16 cellular contexts compared by ENCODE assay signal in genomic region chr2:96156011-96156820, GRCh38. TPM values are rescaled to one million over a fixed set of nuclear protein-coding genes. Genes with fewer than 3 reads are reported as not detected.
DNase-seq lines count a peak whose midpoint lies in the region; ATAC-seq, FAIRE-seq and TF ChIP-seq lines count a peak whose summit lies in the region.
"Had no signal": no experiment of that assay in that cellular context is flagged by ENCODE, and none has a peak within 500 bp of the region (broad histone marks: within the 10 kb centered on the region; RNA-seq: fewer than 3 reads in every experiment).

No MANE protein-coding gene starts in this region.

- DNase-seq in right lobe of liver (peak in 2 of 3 donors; percentile 10 to 16), HepG2 (ENCODE audit: low spot score) (no peak), chondrocyte (ENCODE audit: low spot score) (peak; percentile 48), GOT3 (lab: John Stamatoyannopoulos, UW) (no peak), left lung (no peak)
- peak; percentile 70 for DNase-seq in T-helper 2 cell treated with Interferon-gamma antibody and Interleukin-4, amounts not matched to agents 5 μg/mL and 100 μg/mL, for 36 hours (ENCODE audit: low spot score)
- DNase-seq in stimulated activated naive CD8-positive, alpha-beta T cell treated with anti-CD3 and anti-CD28 coated beads, Interleukin-15, Interleukin-2, amounts not matched to agents 100 U/mL and 50 U/mL, for 24 hours, result peak; percentile 75
- DNase-seq: effector CD8-positive, alpha-beta T cell; IMR-90; NCI-H2029 treated with DMSO at 0.1 percent for 48 hours; T-helper 9 cell; trophoblast cell had no signal

- H3K4me1 Mint-ChIP-seq in T-helper 2 cell treated with Interferon-gamma antibody and Interleukin-4, amounts not matched to agents 5 μg/mL and 100 μg/mL, for 36 hours (ENCODE audit: low read depth), result peaks cover 47% of the 10 kb centered on the region
- no peaks in the 10 kb centered on the region for H3K4me1 Mint-ChIP-seq in chondrocyte (ENCODE audit: low read depth)

- H3K36me3 ChIP-seq in right lobe of liver (no peaks in the 10 kb centered on the region), HepG2 (replicated peaks in 1 of 2; ENCODE audit: control insufficient read depth in 1 of 2, insufficient read depth in 2 of 2, low read length in 2 of 2) (no peaks in the 10 kb centered on the region), left lung (no peaks in the 10 kb centered on the region)
- H3K36me3 ChIP-seq: lower lobe of right lung, prostate gland had no signal

- H3K4me3 Mint-ChIP-seq in T-helper 2 cell treated with Interferon-gamma antibody and Interleukin-4, amounts not matched to agents 5 μg/mL and 100 μg/mL, for 36 hours, result peak overlapping the region; percentile 48
- H3K4me3 Mint-ChIP-seq in chondrocyte (ENCODE audit: unreplicated experiment), result no peak overlapping the region

- no peaks in the 10 kb centered on the region for H3K9me3 Mint-ChIP-seq in T-helper 2 cell treated with Interferon-gamma antibody and Interleukin-4, amounts not matched to agents 5 μg/mL and 100 μg/mL, for 36 hours
- H3K9me3 Mint-ChIP-seq in chondrocyte (ENCODE audit: low read depth), result peaks cover 4% of the 10 kb centered on the region

- no peaks in the 10 kb centered on the region for H3K79me2 ChIP-seq in HepG2 (ENCODE audit: insufficient read depth, low read length)

- no peak overlapping the region for H2AFZ ChIP-seq in HepG2 (ENCODE audit: low read length)

- H3K9me3 ChIP-seq in right lobe of liver (no peaks in the 10 kb centered on the region), HepG2 (ENCODE audit: low read length) (no peaks in the 10 kb centered on the region), left lung (no peaks in the 10 kb centered on the region)
- H3K9me3 ChIP-seq: lower lobe of right lung, prostate gland had no signal

- no peaks in the 10 kb centered on the region for H3K27me3 Mint-ChIP-seq in T-helper 2 cell treated with Interferon-gamma antibody and Interleukin-4, amounts not matched to agents 5 μg/mL and 100 μg/mL, for 36 hours (ENCODE audit: low read depth)
- H3K27me3 Mint-ChIP-seq in chondrocyte (ENCODE audit: low read depth), result peaks cover 8% of the 10 kb centered on the region

- H3K4me2 ChIP-seq in HepG2 (ENCODE audit: low read depth, low read length), result no peak overlapping the region

- FAIRE-seq in HepG2 (lab: Jason Lieb, UNC), result no peak
- FAIRE-seq: H1 had no signal

- H3K27ac ChIP-seq in right lobe of liver (no peak overlapping the region), HepG2 (ENCODE audit: extremely low read length, insufficient read depth, low read length) (no peak overlapping the region), left lung (no peak overlapping the region)
- H3K27ac ChIP-seq: lower lobe of right lung, prostate gland had no signal

- TF ChIP-seq RAD21 in HepG2 (CRISPR knock-in tag; IDR thresholded peaks at IDR 0.05), result no peak

- ATAC-seq in right lobe of liver (no peak), HepG2 (no peak), left lung (no peak), HG03460 (IDR thresholded peaks at IDR 0.05; ENCODE audit: unreplicated experiment) (no peak)
- ATAC-seq in stimulated activated naive CD8-positive, alpha-beta T cell treated with anti-CD3 and anti-CD28 coated beads, Interleukin-15, Interleukin-2, amounts not matched to agents 100 U/mL and 50 U/mL, for 24 hours, result peak; percentile 60
- ATAC-seq: lower lobe of right lung had no signal

- no peak overlapping the region for H3K9ac ChIP-seq in HepG2 (ENCODE audit: insufficient read depth, low read depth, low read length)

- peak overlapping the region; percentile 92 for H3K27ac Mint-ChIP-seq in T-helper 2 cell treated with Interferon-gamma antibody and Interleukin-4, amounts not matched to agents 5 μg/mL and 100 μg/mL, for 36 hours
- H3K27ac Mint-ChIP-seq in chondrocyte (ENCODE audit: unreplicated experiment), result no peak overlapping the region

- CTCF ChIA-PET in HepG2 (lab: Yijun Ruan, JAX; ENCODE audit: low intra/inter-chr PET ratio, low total read pairs), result no interaction called here

- BruUV-seq in HepG2 (replicated peaks; lab: Mats Ljungman, UMichigan), result no TSS peak

- 75% methylated on average over 7 of the region's 10 CpGs for WGBS in right lobe of liver (ENCODE audit: insufficient coverage, low coverage, low lambda C conversion rate, missing lambda C conversion rate)
- 34% methylated on average over 10 of the region's 10 CpGs for WGBS in HepG2 (ENCODE audit: low lambda C conversion rate)

- in situ Hi-C loops in HepG2 (cut with HindIII; ENCODE audit: extremely low pct_ligation_motif_present, low pct_unique_long_range_greater_than_20kb), result no loop called here

- peaks cover 1% of the 10 kb centered on the region for H3K36me3 Mint-ChIP-seq in T-helper 2 cell treated with Interferon-gamma antibody and Interleukin-4, amounts not matched to agents 5 μg/mL and 100 μg/mL, for 36 hours (ENCODE audit: low read depth)
- no peaks in the 10 kb centered on the region for H3K36me3 Mint-ChIP-seq in chondrocyte (ENCODE audit: low read depth)

- no peaks in the 10 kb centered on the region for H4K20me1 ChIP-seq in HepG2 (ENCODE audit: insufficient read depth, low read length)

- TF ChIP-seq POLR2A in right lobe of liver (IDR thresholded peaks at IDR 0.05), result no peak
- TF ChIP-seq POLR2A in HepG2 (IDR thresholded peaks at IDR 0.05; ENCODE audit: insufficient read depth in 1 of 2, low read depth in 2 of 2, low read length in 2 of 2), result no peak

- POLR2A ChIA-PET in HepG2 (lab: Yijun Ruan, JAX), result no interaction called here

- no peaks in the 10 kb centered on the region for H3K27me3 ChIP-seq in right lobe of liver
- H3K27me3 ChIP-seq in HepG2 (ENCODE audit: control insufficient read depth in 1 of 2, insufficient read depth in 2 of 2, low read length in 2 of 2), result peaks cover 15 to 70% of the 10 kb centered on the region in 2 experiments
- peaks cover 0 to 13% of the 10 kb centered on the region in 2 donors for H3K27me3 ChIP-seq in left lung

- H3K4me1 ChIP-seq in right lobe of liver (no peaks in the 10 kb centered on the region), HepG2 (ENCODE audit: insufficient read depth, low read length) (no peaks in the 10 kb centered on the region), left lung (peaks cover 0 to 8% of the 10 kb centered on the region in 2 donors)
- H3K4me1 ChIP-seq: lower lobe of right lung, prostate gland had no signal

- TF ChIP-seq EP300 in HepG2 (IDR thresholded peaks at IDR 0.05; ENCODE audit: low read depth in 2 of 2, low read length in 2 of 2) (no peak), HepG2 (CRISPR knock-in tag; IDR thresholded peaks at IDR 0.05; ENCODE audit: borderline replicate concordance) (no peak)

- TF ChIP-seq CTCF in right lobe of liver (IDR thresholded peaks at IDR 0.05) (no peak), HepG2 (CRISPR knock-in tag; IDR thresholded peaks at IDR 0.05) (no peak), chondrocyte (IDR thresholded peaks at IDR 0.05) (no peak), left lung (IDR thresholded peaks at IDR 0.05) (no peak)

- H3K4me3 ChIP-seq in right lobe of liver, result no peak overlapping the region
- H3K4me3 ChIP-seq in HepG2 (replicated peaks in 1 of 3; ENCODE audit: insufficient read depth in 1 of 3, low read depth in 2 of 3, low read length in 3 of 3), result no peak overlapping the region
- no peak overlapping the region for H3K4me3 ChIP-seq in left lung
- H3K4me3 ChIP-seq: lower lobe of right lung, prostate gland had no signal

- intact Hi-C loops in right lobe of liver (cut with DNase I), result loop anchor here in 1 of 2 donors (10.0 kb wide), 1 partner anchor 349 kb away; the partner anchor contains the start of gene NEURL3
- intact Hi-C loops in HepG2 (cut with micrococcal nuclease; ENCODE audit: unreplicated experiment), result no loop called here
- intact Hi-C loops in left lung (cut with DNase I), result no loop called here

RNA-seq across cellular contexts. Expression of gene DUSP2, which starts 11.0 kb away (rescaled TPM):
- total RNA-seq in right lobe of liver, result 1 to 10 TPM in 5 of 6 experiments, under 1 TPM in 1; 0.44 to 2.5 (median 1.2) TPM
- total RNA-seq in HepG2 (2016; rRNA removed; fragmentation: Illumina TruSeq; extraction: Trizol), result not detected in 2 replicates
- not detected in 2 replicates for total RNA-seq in HepG2 (2016; cell fraction: cytosol; rRNA removed; fragmentation: Illumina TruSeq; extraction: Trizol; ENCODE audit: low read depth)
- total RNA-seq in HepG2 (2016; cell fraction: insoluble cytoplasmic fraction; rRNA removed; fragmentation: Illumina TruSeq; extraction: Trizol), result not detected in 2 replicates
- not detected in 2 replicates for total RNA-seq in HepG2 (2016; cell fraction: membrane; rRNA removed; fragmentation: Illumina TruSeq; extraction: Trizol)
- total RNA-seq in HepG2 (2016; cell fraction: nucleus; rRNA removed; fragmentation: Illumina TruSeq; extraction: Trizol), result not detected in 2 replicates
- polyA plus RNA-seq in HepG2 (2011; rRNA removed), result not detected in 2 replicates
- 0.04 TPM in 1 of 2 replicates, not detected in the other for polyA plus RNA-seq in HepG2 (2011; cell fraction: cytosol; rRNA removed)
- 0.12 and 0.18 TPM in 2 replicates for polyA plus RNA-seq in HepG2 (2011; cell fraction: nucleus; rRNA removed)
- polyA plus RNA-seq in HepG2 (2012), result not detected in 2 replicates
- not detected in 2 replicates for polyA plus RNA-seq in HepG2 (2016; cell fraction: cytosol; fragmentation: Illumina TruSeq; extraction: Trizol; ENCODE audit: low read depth)
- polyA plus RNA-seq in HepG2 (2016; cell fraction: insoluble cytoplasmic fraction; fragmentation: Illumina TruSeq; extraction: Trizol; ENCODE audit: low read depth), result not detected in 2 replicates
- not detected in 2 replicates for polyA plus RNA-seq in HepG2 (2016; cell fraction: membrane; fragmentation: Illumina TruSeq; extraction: Trizol; ENCODE audit: low read depth)
- polyA plus RNA-seq in HepG2 (2016; cell fraction: nucleus; fragmentation: Illumina TruSeq; extraction: Trizol; ENCODE audit: insufficient read depth, low read depth), result not detected in 2 replicates
- polyA minus RNA-seq in HepG2 (2011; rRNA and poly(A)+ RNA removed; ENCODE audit: low replicate concordance), result 103 TPM in 1 of 2 replicates, not detected in the other
- 0.69 and 1.3 TPM in 2 replicates for polyA minus RNA-seq in HepG2 (2011; cell fraction: cytosol; rRNA and poly(A)+ RNA removed)
- polyA minus RNA-seq in HepG2 (2011; cell fraction: nucleus; rRNA and poly(A)+ RNA removed), result 0.25 and 0.52 TPM in 2 replicates
- total RNA-seq in chondrocyte, result 0.31 to 1.3 TPM (median 1.1 TPM) in 3 replicates
- total RNA-seq in left lung, result 1 to 10 TPM; 3.6 to 5.7 TPM

RNA-seq across cellular contexts. Expression of gene ASTL, which starts 17.9 kb away (rescaled TPM):
- total RNA-seq in right lobe of liver (not detected), HepG2 (2016; rRNA removed; fragmentation: Illumina TruSeq; extraction: Trizol) (not detected in 2 replicates), chondrocyte (not detected in 3 replicates), left lung (not detected)
- total RNA-seq in HepG2 (2016; cell fraction: cytosol; rRNA removed; fragmentation: Illumina TruSeq; extraction: Trizol; ENCODE audit: low read depth), result not detected in 2 replicates
- total RNA-seq in HepG2 (2016; cell fraction: insoluble cytoplasmic fraction; rRNA removed; fragmentation: Illumina TruSeq; extraction: Trizol), result not detected in 2 replicates
- not detected in 2 replicates for total RNA-seq in HepG2 (2016; cell fraction: membrane; rRNA removed; fragmentation: Illumina TruSeq; extraction: Trizol)
- not detected in 2 replicates for total RNA-seq in HepG2 (2016; cell fraction: nucleus; rRNA removed; fragmentation: Illumina TruSeq; extraction: Trizol)
- not detected in 2 replicates for polyA plus RNA-seq in HepG2 (2011; rRNA removed)
- polyA plus RNA-seq in HepG2 (2011; cell fraction: cytosol; rRNA removed), result not detected in 2 replicates
- polyA plus RNA-seq in HepG2 (2011; cell fraction: nucleus; rRNA removed), result not detected in 2 replicates
- not detected in 2 replicates for polyA plus RNA-seq in HepG2 (2012)
- not detected in 2 replicates for polyA plus RNA-seq in HepG2 (2016; cell fraction: cytosol; fragmentation: Illumina TruSeq; extraction: Trizol; ENCODE audit: low read depth)
- polyA plus RNA-seq in HepG2 (2016; cell fraction: insoluble cytoplasmic fraction; fragmentation: Illumina TruSeq; extraction: Trizol; ENCODE audit: low read depth), result not detected in 2 replicates
- polyA plus RNA-seq in HepG2 (2016; cell fraction: membrane; fragmentation: Illumina TruSeq; extraction: Trizol; ENCODE audit: low read depth), result not detected in 2 replicates
- not detected in 2 replicates for polyA plus RNA-seq in HepG2 (2016; cell fraction: nucleus; fragmentation: Illumina TruSeq; extraction: Trizol; ENCODE audit: insufficient read depth, low read depth)
- polyA minus RNA-seq in HepG2 (2011; rRNA and poly(A)+ RNA removed; ENCODE audit: low replicate concordance), result 1.6 TPM in 1 of 2 replicates, not detected in the other
- not detected in 2 replicates for polyA minus RNA-seq in HepG2 (2011; cell fraction: cytosol; rRNA and poly(A)+ RNA removed)
- not detected in 2 replicates for polyA minus RNA-seq in HepG2 (2011; cell fraction: nucleus; rRNA and poly(A)+ RNA removed)
- total RNA-seq: IMR-90, lower lobe of right lung had no signal
- polyA plus RNA-seq: IMR-90 had no signal

RNA-seq across cellular contexts. Expression of gene ADRA2B, which starts 39.8 kb away (rescaled TPM):
- total RNA-seq in right lobe of liver, result 1 to 10 TPM; 1.7 to 8.1 (median 3.2) TPM
- total RNA-seq in HepG2 (2016; rRNA removed; fragmentation: Illumina TruSeq; extraction: Trizol), result not detected in 2 replicates
- not detected in 2 replicates for total RNA-seq in HepG2 (2016; cell fraction: cytosol; rRNA removed; fragmentation: Illumina TruSeq; extraction: Trizol; ENCODE audit: low read depth)
- not detected in 2 replicates for total RNA-seq in HepG2 (2016; cell fraction: insoluble cytoplasmic fraction; rRNA removed; fragmentation: Illumina TruSeq; extraction: Trizol)
- total RNA-seq in HepG2 (2016; cell fraction: membrane; rRNA removed; fragmentation: Illumina TruSeq; extraction: Trizol), result not detected in 2 replicates
- not detected in 2 replicates for total RNA-seq in HepG2 (2016; cell fraction: nucleus; rRNA removed; fragmentation: Illumina TruSeq; extraction: Trizol)
- polyA plus RNA-seq in HepG2 (2011; rRNA removed), result not detected in 2 replicates
- not detected in 2 replicates for polyA plus RNA-seq in HepG2 (2011; cell fraction: cytosol; rRNA removed)
- 0.10 TPM in 1 of 2 replicates, not detected in the other for polyA plus RNA-seq in HepG2 (2011; cell fraction: nucleus; rRNA removed)
- not detected in 2 replicates for polyA plus RNA-seq in HepG2 (2012)
- polyA plus RNA-seq in HepG2 (2016; cell fraction: cytosol; fragmentation: Illumina TruSeq; extraction: Trizol; ENCODE audit: low read depth), result not detected in 2 replicates
- polyA plus RNA-seq in HepG2 (2016; cell fraction: insoluble cytoplasmic fraction; fragmentation: Illumina TruSeq; extraction: Trizol; ENCODE audit: low read depth), result not detected in 2 replicates
- not detected in 2 replicates for polyA plus RNA-seq in HepG2 (2016; cell fraction: membrane; fragmentation: Illumina TruSeq; extraction: Trizol; ENCODE audit: low read depth)
- not detected in 2 replicates for polyA plus RNA-seq in HepG2 (2016; cell fraction: nucleus; fragmentation: Illumina TruSeq; extraction: Trizol; ENCODE audit: insufficient read depth, low read depth)
- polyA minus RNA-seq in HepG2 (2011; rRNA and poly(A)+ RNA removed; ENCODE audit: low replicate concordance), result 0.07 TPM in 1 of 2 replicates, not detected in the other
- polyA minus RNA-seq in HepG2 (2011; cell fraction: cytosol; rRNA and poly(A)+ RNA removed), result not detected in 2 replicates
- polyA minus RNA-seq in HepG2 (2011; cell fraction: nucleus; rRNA and poly(A)+ RNA removed), result not detected in 2 replicates
- total RNA-seq in chondrocyte, result 0.07 TPM in 1 of 3 replicates, not detected in the others
- under 1 TPM; 0.20 to 0.34 TPM for total RNA-seq in left lung
- total RNA-seq: IMR-90 had no signal
- polyA plus RNA-seq: IMR-90 had no signal

RNA-seq across cellular contexts. Expression of gene STARD7, which starts 52.4 kb away (rescaled TPM):
- total RNA-seq in right lobe of liver (10 to 100 TPM; 52.8 to 83.9 (median 65.4) TPM), HepG2 (2016; rRNA removed; fragmentation: Illumina TruSeq; extraction: Trizol) (300 and 332 TPM in 2 replicates), chondrocyte (61.0 to 81.8 TPM (median 66.1 TPM) in 3 replicates), left lung (100 to 1,000 TPM; 132 to 142 TPM)
- 45.1 and 56.7 TPM in 2 replicates for total RNA-seq in HepG2 (2016; cell fraction: cytosol; rRNA removed; fragmentation: Illumina TruSeq; extraction: Trizol; ENCODE audit: low read depth)
- 302 and 329 TPM in 2 replicates for total RNA-seq in HepG2 (2016; cell fraction: insoluble cytoplasmic fraction; rRNA removed; fragmentation: Illumina TruSeq; extraction: Trizol)
- total RNA-seq in HepG2 (2016; cell fraction: membrane; rRNA removed; fragmentation: Illumina TruSeq; extraction: Trizol), result 220 and 258 TPM in 2 replicates
- 168 and 191 TPM in 2 replicates for total RNA-seq in HepG2 (2016; cell fraction: nucleus; rRNA removed; fragmentation: Illumina TruSeq; extraction: Trizol)
- 67.2 and 88.2 TPM in 2 replicates for polyA plus RNA-seq in HepG2 (2011; rRNA removed)
- polyA plus RNA-seq in HepG2 (2011; cell fraction: cytosol; rRNA removed), result 44.2 and 66.6 TPM in 2 replicates
- 90.2 and 107 TPM in 2 replicates for polyA plus RNA-seq in HepG2 (2011; cell fraction: nucleus; rRNA removed)
- polyA plus RNA-seq in HepG2 (2012), result 93.8 and 117 TPM in 2 replicates
- polyA plus RNA-seq in HepG2 (2016; cell fraction: cytosol; fragmentation: Illumina TruSeq; extraction: Trizol; ENCODE audit: low read depth), result 26.0 and 34.9 TPM in 2 replicates
- 237 and 245 TPM in 2 replicates for polyA plus RNA-seq in HepG2 (2016; cell fraction: insoluble cytoplasmic fraction; fragmentation: Illumina TruSeq; extraction: Trizol; ENCODE audit: low read depth)
- 111 and 128 TPM in 2 replicates for polyA plus RNA-seq in HepG2 (2016; cell fraction: membrane; fragmentation: Illumina TruSeq; extraction: Trizol; ENCODE audit: low read depth)
- polyA plus RNA-seq in HepG2 (2016; cell fraction: nucleus; fragmentation: Illumina TruSeq; extraction: Trizol; ENCODE audit: insufficient read depth, low read depth), result 205 and 220 TPM in 2 replicates
- 78.3 and 92.3 TPM in 2 replicates for polyA minus RNA-seq in HepG2 (2011; rRNA and poly(A)+ RNA removed; ENCODE audit: low replicate concordance)
- 89.8 and 100 TPM in 2 replicates for polyA minus RNA-seq in HepG2 (2011; cell fraction: cytosol; rRNA and poly(A)+ RNA removed)
- polyA minus RNA-seq in HepG2 (2011; cell fraction: nucleus; rRNA and poly(A)+ RNA removed), result 137 and 187 TPM in 2 replicates

Comparison
In these comparisons a context has a peak if more than half of its experiments do, and no peak if none do; other contexts are left out.
1. DNase-seq: peak in right lobe of liver (2 of 3), T-helper 2 cell treated with Interferon-gamma antibody and Interleukin-4, amounts not matched to agents 5 μg/mL and 100 μg/mL, for 36 hours (single experiment), chondrocyte (single experiment) and stimulated activated naive CD8-positive, alpha-beta T cell treated with anti-CD3 and anti-CD28 coated beads, Interleukin-15, Interleukin-2, amounts not matched to agents 100 U/mL and 50 U/mL, for 24 hours (single experiment); none in HepG2 (single experiment), GOT3 (single experiment) and left lung (0 of 2).